Comparison of ENCODE assay signal across 9 cellular contexts in the genomic region with DNA sequence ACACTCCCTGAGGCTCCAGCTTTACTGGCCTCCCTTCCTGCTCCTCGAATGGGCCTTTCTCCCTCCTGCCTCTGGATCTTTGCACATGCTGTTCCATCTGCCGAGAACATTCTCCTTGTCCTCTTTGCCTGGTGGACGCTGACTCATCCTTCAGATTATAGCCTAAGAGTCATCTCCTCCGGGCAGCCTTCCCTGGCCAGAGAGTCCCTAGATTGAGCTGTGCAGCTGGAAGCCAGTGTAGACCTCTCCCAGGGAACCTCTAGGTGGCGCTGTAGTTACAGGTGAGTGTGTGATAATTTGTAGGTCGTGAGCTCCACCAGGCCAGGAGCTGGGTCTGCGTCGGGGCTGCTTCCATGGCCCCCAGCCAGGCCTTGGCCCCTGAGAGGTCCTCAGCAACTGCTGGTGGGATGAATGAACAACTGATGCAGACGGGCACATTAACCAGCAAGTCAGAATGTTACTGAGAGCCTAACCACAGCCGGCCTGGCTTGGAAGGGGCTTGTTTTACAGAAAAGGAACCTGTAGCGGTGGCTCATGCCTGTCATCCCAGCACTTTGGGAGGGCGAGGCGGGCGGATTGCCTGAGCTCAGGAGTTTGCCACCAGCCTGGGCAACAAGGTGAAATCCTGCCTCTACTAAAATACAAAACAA. TPM values are rescaled to one million over a fixed set of nuclear protein-coding genes. Genes with fewer than 3 reads are reported as not detected.
DNase-seq lines count a peak whose midpoint lies in the region; TF ChIP-seq lines count a peak whose summit lies in the region.
"Had no signal": no experiment of that assay in that cellular context is flagged by ENCODE, and none has a peak within 500 bp of the region (broad histone marks: within the 10 kb centered on the region; RNA-seq: fewer than 3 reads in every experiment).

No MANE protein-coding gene starts in this region.

- no peak for TF ChIP-seq CTCF in coronary artery (IDR thresholded peaks at IDR 0.05)

- no peak overlapping the region for H3K27ac ChIP-seq in coronary artery
- H3K27ac ChIP-seq: BLaER1 had no signal

- no peak overlapping the region for H3K4me3 ChIP-seq in coronary artery
- H3K4me3 ChIP-seq: BLaER1 had no signal

- DNase-seq in NCI-H187 treated with DMSO at 0.1 percent for 48 hours (lab: John Stamatoyannopoulos, UW) (peak; percentile 12), NCI-H187 (lab: John Stamatoyannopoulos, UW) (no peak), M059J (ENCODE audit: low read depth) (peak; percentile 81), SK-MEL-5 (ENCODE audit: low read depth, low spot score) (peak; percentile 89), iPS DF 4.7 (ENCODE audit: extremely low read depth, low spot score) (peak; percentile 87), coronary artery (ENCODE audit: low spot score) (no peak)
- peak; percentile 11 for DNase-seq in activated naive CD8-positive, alpha-beta T cell treated with anti-CD3 and anti-CD28 coated beads, Interleukin-2, amount 50 U/mL, for 16 hours (ENCODE audit: low read depth, low spot score)
- DNase-seq in stimulated activated CD4-positive, alpha-beta T cell treated with anti-CD3 and anti-CD28 coated beads, Interleukin-4, amount 100 ng/mL, for 1 hour = peak; percentile 25

- in situ Hi-C loops in SK-MEL-5 (cut with HindIII; ENCODE audit: low pct_unique_long_range_greater_than_20kb, low sequenced_read_pairs) = no loop called here

RNA-seq across cellular contexts. Expression of a gene that starts 8.7 kb away (rescaled TPM):
- total RNA-seq in M059J (2014; rRNA removed; shearing (Covaris generic)) = 0.05 TPM in 1 of 2 replicates, not detected in the other
- total RNA-seq in SK-MEL-5 (2014; rRNA removed; shearing (Covaris generic)) = not detected in 2 replicates
- not detected in 2 replicates for polyA plus RNA-seq in SK-MEL-5 (2015; cell fraction: cytosol; rRNA removed)
- polyA plus RNA-seq in SK-MEL-5 (2015; cell fraction: nucleus; rRNA removed) = not detected in 2 replicates

RNA-seq across cellular contexts. Expression of a gene that starts 20.8 kb away (rescaled TPM):
- total RNA-seq in M059J (2014; rRNA removed; shearing (Covaris generic)) = not detected in 2 replicates
- 1.8 and 2.0 TPM in 2 replicates for total RNA-seq in SK-MEL-5 (2014; rRNA removed; shearing (Covaris generic))
- polyA plus RNA-seq in SK-MEL-5 (2015; cell fraction: cytosol; rRNA removed) = 3.5 and 4.1 TPM in 2 replicates
- polyA plus RNA-seq in SK-MEL-5 (2015; cell fraction: nucleus; rRNA removed) = 43.0 and 59.2 TPM in 2 replicates

RNA-seq across cellular contexts. Expression of a gene that starts 40.5 kb away (rescaled TPM):
- total RNA-seq in M059J (2014; rRNA removed; shearing (Covaris generic)) = 9.4 and 11.8 TPM in 2 replicates
- 11.1 and 12.5 TPM in 2 replicates for total RNA-seq in SK-MEL-5 (2014; rRNA removed; shearing (Covaris generic))
- 12.0 and 20.3 TPM in 2 replicates for polyA plus RNA-seq in SK-MEL-5 (2015; cell fraction: cytosol; rRNA removed)
- polyA plus RNA-seq in SK-MEL-5 (2015; cell fraction: nucleus; rRNA removed) = 62.4 and 98.6 TPM in 2 replicates

Comparison
In these comparisons a context has a peak if more than half of its experiments do, and no peak if none do; other contexts are left out.
1. DNase-seq: peak in NCI-H187 treated with DMSO at 0.1 percent for 48 hours (single experiment), M059J (single experiment), SK-MEL-5 (single experiment), activated naive CD8-positive, alpha-beta T cell treated with anti-CD3 and anti-CD28 coated beads, Interleukin-2, amount 50 U/mL, for 16 hours (single experiment), iPS DF 4.7 (single experiment) and stimulated activated CD4-positive, alpha-beta T cell treated with anti-CD3 and anti-CD28 coated beads, Interleukin-4, amount 100 ng/mL, for 1 hour (single experiment); none in NCI-H187 (0 of 2) and coronary artery (single experiment).